8 cellular contexts compared by ENCODE assay signal in genomic region chr22:30356392-30357230, GRCh38. TPM values are rescaled to one million over a fixed set of nuclear protein-coding genes. Genes with fewer than 3 reads are reported as not detected.
A peak's percentile ranks its signal among the peaks of the same experiment; 100 is the strongest.
DNase-seq lines count a peak whose midpoint lies in the region; ATAC-seq and TF ChIP-seq lines count a peak whose summit lies in the region.

CCDC157 (plus strand) TSS chr22:30357007; CDS start chr22:30366001, 8,994 bp downstream.
SF3A1 (minus strand) TSS chr22:30356894; CDS start chr22:30356792, 102 bp downstream.

- H3K4me3 ChIP-seq in GM23248 (peak within 1 kb of the TSS; percentile 85), Karpas-422 (ENCODE audit: low read length) (peak within 1 kb of the TSS; percentile 91)

- H3K4me3 Mint-ChIP-seq in activated T-helper 2 cell treated with anti-CD3 and anti-CD28 coated beads, Interferon-gamma antibody, Interleukin-2, Interleukin-4, amounts not matched to agents 10 μg/mL and 5 μg/mL and 100 μg/mL, durations not matched to agents 14 hours and 24 hours and 36 hours (ENCODE audit: low read depth) = peak within 1 kb of the TSS; percentile 91
- H3K4me3 Mint-ChIP-seq in natural killer cell = peak within 1 kb of the TSS; percentile 97
- peak within 1 kb of the TSS; percentile 88 to 92 for H3K4me3 Mint-ChIP-seq in stimulated activated naive B cell treated with anti-CD40 and anti-IgM and Interleukin-4, amounts not matched to agents 10 μg/mL and 1 μg/mL and 100 μg/mL, for 72 hours

- no peaks in the 10 kb centered on the region for H4K20me1 ChIP-seq in GM23248 (ENCODE audit: insufficient read depth)
- peaks cover 25% of the 10 kb centered on the region for H4K20me1 ChIP-seq in Karpas-422 (ENCODE audit: insufficient read depth, low read depth, low read length)

- peaks cover 2% of the 10 kb centered on the region for H3K27me3 Mint-ChIP-seq in activated T-helper 2 cell treated with anti-CD3 and anti-CD28 coated beads, Interferon-gamma antibody, Interleukin-2, Interleukin-4, amounts not matched to agents 10 μg/mL and 5 μg/mL and 100 μg/mL, durations not matched to agents 14 hours and 24 hours and 36 hours (ENCODE audit: low read depth)
- H3K27me3 Mint-ChIP-seq in natural killer cell (ENCODE audit: low read depth in 2 of 2) = peaks cover 0 to 3% of the 10 kb centered on the region in 2 donors
- H3K27me3 Mint-ChIP-seq in stimulated activated naive B cell treated with anti-CD40 and anti-IgM and Interleukin-4, amounts not matched to agents 10 μg/mL and 1 μg/mL and 100 μg/mL, for 72 hours = peaks cover 4 to 7% of the 10 kb centered on the region in 2 donors

- H3K27ac Mint-ChIP-seq in activated T-helper 2 cell treated with anti-CD3 and anti-CD28 coated beads, Interferon-gamma antibody, Interleukin-2, Interleukin-4, amounts not matched to agents 10 μg/mL and 5 μg/mL and 100 μg/mL, durations not matched to agents 14 hours and 24 hours and 36 hours = peak within 1 kb of the TSS; percentile 89
- H3K27ac Mint-ChIP-seq in natural killer cell = peak within 1 kb of the TSS; percentile 89 to 92
- peak within 1 kb of the TSS; percentile 96 for H3K27ac Mint-ChIP-seq in stimulated activated naive B cell treated with anti-CD40 and anti-IgM and Interleukin-4, amounts not matched to agents 10 μg/mL and 1 μg/mL and 100 μg/mL, for 72 hours

- ATAC-seq in natural killer cell = peak; percentile 84 to 94 (median 84)
- peak; percentile 93 to 94 for ATAC-seq in stimulated activated naive B cell treated with anti-CD40 and anti-IgM and Interleukin-4, amounts not matched to agents 10 μg/mL and 1 μg/mL and 100 μg/mL, for 72 hours (replicated peaks)

- H3K4me1 Mint-ChIP-seq in activated T-helper 2 cell treated with anti-CD3 and anti-CD28 coated beads, Interferon-gamma antibody, Interleukin-2, Interleukin-4, amounts not matched to agents 10 μg/mL and 5 μg/mL and 100 μg/mL, durations not matched to agents 14 hours and 24 hours and 36 hours (ENCODE audit: low read depth) = peaks cover 35% of the 10 kb centered on the region
- peaks cover 59 to 60% of the 10 kb centered on the region in 2 donors for H3K4me1 Mint-ChIP-seq in natural killer cell
- H3K4me1 Mint-ChIP-seq in stimulated activated naive B cell treated with anti-CD40 and anti-IgM and Interleukin-4, amounts not matched to agents 10 μg/mL and 1 μg/mL and 100 μg/mL, for 72 hours = peaks cover 31 to 48% of the 10 kb centered on the region in 2 donors

- H3K9ac ChIP-seq in GM23248 = peak within 1 kb of the TSS; percentile 90
- H3K9ac ChIP-seq in Karpas-422 (ENCODE audit: low read length) = peak within 1 kb of the TSS; percentile 90

- H3K36me3 Mint-ChIP-seq in activated T-helper 2 cell treated with anti-CD3 and anti-CD28 coated beads, Interferon-gamma antibody, Interleukin-2, Interleukin-4, amounts not matched to agents 10 μg/mL and 5 μg/mL and 100 μg/mL, durations not matched to agents 14 hours and 24 hours and 36 hours (ENCODE audit: low read depth) = peaks cover 44% of the 10 kb centered on the region
- no peaks in the 10 kb centered on the region for H3K36me3 Mint-ChIP-seq in natural killer cell
- H3K36me3 Mint-ChIP-seq in stimulated activated naive B cell treated with anti-CD40 and anti-IgM and Interleukin-4, amounts not matched to agents 10 μg/mL and 1 μg/mL and 100 μg/mL, for 72 hours = peaks cover 21 to 33% of the 10 kb centered on the region in 2 donors

- H3K4me1 ChIP-seq in GM23248 (ENCODE audit: insufficient read depth) (peaks cover 17% of the 10 kb centered on the region; the same call in 1 of the 2 replicates), Karpas-422 (ENCODE audit: low read length) (peaks cover 23% of the 10 kb centered on the region)

- in situ Hi-C loops in GM23248 (cut with MboI) = no loop called here

- H3K4me2 ChIP-seq in GM23248 (ENCODE audit: unreplicated experiment) = peak within 1 kb of the TSS; percentile 99
- peak within 1 kb of the TSS; percentile 82 for H3K4me2 ChIP-seq in Karpas-422 (ENCODE audit: low read depth, low read length, poor library complexity, severe bottlenecking)

- H2AFZ ChIP-seq in GM23248 (peak within 1 kb of the TSS; percentile 96), Karpas-422 (ENCODE audit: low read length) (peak within 1 kb of the TSS; percentile 91)

- no peaks in the 10 kb centered on the region for H3K27me3 ChIP-seq in GM23248 (replicated peaks; ENCODE audit: insufficient read depth)
- no peaks in the 10 kb centered on the region for H3K27me3 ChIP-seq in Karpas-422 (ENCODE audit: low read length)

- no peaks in the 10 kb centered on the region for H3K9me3 ChIP-seq in GM23248 (ENCODE audit: low read depth)
- no peaks in the 10 kb centered on the region for H3K9me3 ChIP-seq in Karpas-422 (ENCODE audit: low read length)

- DNase-seq in EH (ENCODE audit: low read depth) (peak; percentile 94), GM23248 (peak; percentile 98), Karpas-422 (peak; percentile 95), RPMI8226 (peak; percentile 94), fibroblast of peridontal ligament (ENCODE audit: extremely low read depth) (peak; percentile 80), natural killer cell (peak; percentile 89)
- DNase-seq in activated T-helper 2 cell treated with anti-CD3 and anti-CD28 coated beads, Interferon-gamma antibody, Interleukin-2, Interleukin-4, amounts not matched to agents 10 μg/mL and 5 μg/mL and 100 μg/mL, durations not matched to agents 14 hours and 24 hours and 36 hours (ENCODE audit: low spot score) = peak; percentile 86
- peak; percentile 83 for DNase-seq in stimulated activated naive B cell treated with anti-CD40 and anti-IgM and Interleukin-4, amounts not matched to agents 10 μg/mL and 1 μg/mL and 100 μg/mL, for 72 hours

- H3K79me2 ChIP-seq in GM23248 (ENCODE audit: insufficient read depth) = peaks cover 49% of the 10 kb centered on the region
- peaks cover 48% of the 10 kb centered on the region for H3K79me2 ChIP-seq in Karpas-422 (ENCODE audit: low read length)

- H3F3A ChIP-seq in GM23248 (ENCODE audit: insufficient read depth) = no peaks in the 10 kb centered on the region

- intact Hi-C loops in activated T-helper 2 cell treated with anti-CD3 and anti-CD28 coated beads, Interferon-gamma antibody, Interleukin-2, Interleukin-4, amounts not matched to agents 10 μg/mL and 5 μg/mL and 100 μg/mL, durations not matched to agents 14 hours and 24 hours and 36 hours (cut with micrococcal nuclease) = loop anchor here (1.0 to 5.0 kb wide), 4 partner anchors 30 to 70 kb away; partner anchors contain the start of genes CASTOR1 and TBC1D10A
- intact Hi-C loops in natural killer cell (cut with micrococcal nuclease) = loop anchor here (1.0 to 2.0 kb wide), 4 partner anchors 29 to 89 kb away; partner anchors contain the start of gene MTFP1

- H3K36me3 ChIP-seq in GM23248 (ENCODE audit: low read depth) (peaks cover 11% of the 10 kb centered on the region), Karpas-422 (ENCODE audit: insufficient read depth, low read length) (peaks cover 18% of the 10 kb centered on the region; the same call in 1 of the 2 replicates)

- TF ChIP-seq CTCF in natural killer cell (IDR thresholded peaks at IDR 0.05) = no peak

- H3K9me2 ChIP-seq in GM23248 (ENCODE audit: insufficient read depth) (no peaks in the 10 kb centered on the region), Karpas-422 (replicated peaks; ENCODE audit: insufficient read depth, low read length) (no peaks in the 10 kb centered on the region)

- no peaks in the 10 kb centered on the region for H3K9me3 Mint-ChIP-seq in activated T-helper 2 cell treated with anti-CD3 and anti-CD28 coated beads, Interferon-gamma antibody, Interleukin-2, Interleukin-4, amounts not matched to agents 10 μg/mL and 5 μg/mL and 100 μg/mL, durations not matched to agents 14 hours and 24 hours and 36 hours
- H3K9me3 Mint-ChIP-seq in natural killer cell = no peaks in the 10 kb centered on the region
- H3K9me3 Mint-ChIP-seq in stimulated activated naive B cell treated with anti-CD40 and anti-IgM and Interleukin-4, amounts not matched to agents 10 μg/mL and 1 μg/mL and 100 μg/mL, for 72 hours = no peaks in the 10 kb centered on the region

- peak within 1 kb of the TSS; percentile 82 for H3K27ac ChIP-seq in GM23248
- peak within 1 kb of the TSS; percentile 19; the same call in 1 of the 2 replicates for H3K27ac ChIP-seq in Karpas-422 (ENCODE audit: low read length)

- 1% methylated on average over 48 to 61 of the region's 93 CpGs for WGBS in GM23248 (ENCODE audit: low coverage in 1 of 2, low lambda C conversion rate in 2 of 2, missing lambda C conversion rate in 2 of 2), 2 experiments

RNA-seq across cellular contexts. Expression of gene CCDC157, which starts in this region (rescaled TPM):
- 5.0 and 9.2 TPM in 2 replicates for total RNA-seq in GM23248 (2014; rRNA removed; shearing (Covaris generic))
- polyA plus RNA-seq in GM23248 (2016; fragmentation: Nextera tagmentation; extraction: Ambion mirVana) = 2.5 and 2.7 TPM in 2 replicates
- 0.69 and 0.82 TPM in 2 replicates for total RNA-seq in Karpas-422 (2014; rRNA removed; shearing (Covaris generic); ENCODE audit: low replicate concordance)
- 3.2 and 4.3 TPM in 2 replicates for total RNA-seq in activated T-helper 2 cell treated with anti-CD3 and anti-CD28 coated beads, Interferon-gamma antibody, Interleukin-2, Interleukin-4, amounts not matched to agents 10 μg/mL and 5 μg/mL and 100 μg/mL, durations not matched to agents 14 hours and 24 hours and 36 hours
- total RNA-seq in natural killer cell = 1 to 10 TPM; 7.7 to 9.7 (median 8.4) TPM

RNA-seq across cellular contexts. Expression of gene SF3A1, which starts in this region (rescaled TPM):
- 9.1 and 12.9 TPM in 2 replicates for total RNA-seq in GM23248 (2014; rRNA removed; shearing (Covaris generic))
- 75.0 and 88.3 TPM in 2 replicates for polyA plus RNA-seq in GM23248 (2016; fragmentation: Nextera tagmentation; extraction: Ambion mirVana)
- 79.0 and 111 TPM in 2 replicates for total RNA-seq in Karpas-422 (2014; rRNA removed; shearing (Covaris generic); ENCODE audit: low replicate concordance)
- total RNA-seq in activated T-helper 2 cell treated with anti-CD3 and anti-CD28 coated beads, Interferon-gamma antibody, Interleukin-2, Interleukin-4, amounts not matched to agents 10 μg/mL and 5 μg/mL and 100 μg/mL, durations not matched to agents 14 hours and 24 hours and 36 hours = 287 and 325 TPM in 2 replicates
- total RNA-seq in natural killer cell = 100 to 1,000 TPM; 309 to 340 (median 319) TPM

Comparison
In these comparisons a context has a peak if more than half of its experiments do, and no peak if none do; other contexts are left out.
1. Peak in every context shown above with its lines: DNase-seq, ATAC-seq, H3K4me3 ChIP-seq and H3K27ac ChIP-seq.